Comparison of ENCODE assay signal across 1 cellular context in genomic region chr15:57153140-57153539, GRCh38.
TF ChIP-seq lines count a peak whose summit lies in the region.

No MANE protein-coding gene starts in this region.

TF ChIP-seq in GM12878, 131 proteins besides CTCF, POLR2A, EP300 and RAD21 (continued from another document):
- TF ChIP-seq, protein P1, sequence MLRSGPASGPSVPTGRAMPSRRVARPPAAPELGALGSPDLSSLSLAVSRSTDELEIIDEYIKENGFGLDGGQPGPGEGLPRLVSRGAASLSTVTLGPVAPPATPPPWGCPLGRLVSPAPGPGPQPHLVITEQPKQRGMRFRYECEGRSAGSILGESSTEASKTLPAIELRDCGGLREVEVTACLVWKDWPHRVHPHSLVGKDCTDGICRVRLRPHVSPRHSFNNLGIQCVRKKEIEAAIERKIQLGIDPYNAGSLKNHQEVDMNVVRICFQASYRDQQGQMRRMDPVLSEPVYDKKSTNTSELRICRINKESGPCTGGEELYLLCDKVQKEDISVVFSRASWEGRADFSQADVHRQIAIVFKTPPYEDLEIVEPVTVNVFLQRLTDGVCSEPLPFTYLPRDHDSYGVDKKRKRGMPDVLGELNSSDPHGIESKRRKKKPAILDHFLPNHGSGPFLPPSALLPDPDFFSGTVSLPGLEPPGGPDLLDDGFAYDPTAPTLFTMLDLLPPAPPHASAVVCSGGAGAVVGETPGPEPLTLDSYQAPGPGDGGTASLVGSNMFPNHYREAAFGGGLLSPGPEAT (IDR thresholded peaks at IDR 0.05; ENCODE audit: low read depth) = no peak
- TF ChIP-seq ESRRA (IDR thresholded peaks at IDR 0.05; ENCODE audit: low read length) = no peak
- TF ChIP-seq GABPA (IDR thresholded peaks at IDR 0.05; ENCODE audit: low read depth) = peak; percentile 45; the same call in 1 of the 2 replicates
- no peak for TF ChIP-seq SMAD1 (IDR thresholded peaks at IDR 0.05; ENCODE audit: low read depth, partially characterized antibody)
- no peak for TF ChIP-seq FOS (IDR thresholded peaks at IDR 0.05; ENCODE audit: borderline replicate concordance, extremely low read depth, insufficient read length)
